1 cellular context compared by ENCODE assay signal in genomic region chr1:23215751-23216449, GRCh38.
TF ChIP-seq lines count a peak whose summit lies in the region.

No MANE protein-coding gene starts in this region.

TF ChIP-seq in SK-N-SH treated with all-trans-retinoic acid at 6 μM for 48 hours, 23 proteins besides CTCF, POLR2A, EP300 and RAD21:
- TF ChIP-seq POU6F1 (CRISPR knock-in tag; IDR thresholded peaks at IDR 0.05; ENCODE audit: borderline replicate concordance, low read depth), result no peak
- TF ChIP-seq SNAI2 (CRISPR knock-in tag; IDR thresholded peaks at IDR 0.05), result no peak
- no peak for TF ChIP-seq ZNF565 (CRISPR knock-in tag; conservative IDR thresholded peaks at IDR 0.05; ENCODE audit: low read depth)
- no peak for TF ChIP-seq TCF4 (CRISPR knock-in tag; IDR thresholded peaks at IDR 0.05; ENCODE audit: borderline replicate concordance)
- no peak for TF ChIP-seq CSDC2 (CRISPR knock-in tag; IDR thresholded peaks at IDR 0.05)
- TF ChIP-seq OSR1 (CRISPR knock-in tag; IDR thresholded peaks at IDR 0.05), result no peak
- no peak for TF ChIP-seq ZFP3 (CRISPR knock-in tag; IDR thresholded peaks at IDR 0.05)
- no peak for TF ChIP-seq ISL1 (CRISPR knock-in tag; IDR thresholded peaks at IDR 0.05)
- TF ChIP-seq ARNTL (CRISPR knock-in tag; IDR thresholded peaks at IDR 0.05; ENCODE audit: borderline replicate concordance, low read depth), result no peak
- no peak for TF ChIP-seq CSRNP3 (CRISPR knock-in tag; IDR thresholded peaks at IDR 0.05)
- no peak for TF ChIP-seq ZNF70 (CRISPR knock-in tag; IDR thresholded peaks at IDR 0.05)
- TF ChIP-seq GLIS3 (CRISPR knock-in tag; IDR thresholded peaks at IDR 0.05), result no peak
- no peak for TF ChIP-seq PATZ1 (CRISPR knock-in tag; IDR thresholded peaks at IDR 0.05; ENCODE audit: borderline replicate concordance)
- TF ChIP-seq ZC3H10 (CRISPR knock-in tag; IDR thresholded peaks at IDR 0.05), result no peak
- TF ChIP-seq TSHZ2 (CRISPR knock-in tag; IDR thresholded peaks at IDR 0.05), result no peak
- TF ChIP-seq RARB (CRISPR knock-in tag; IDR thresholded peaks at IDR 0.05), result no peak
- TF ChIP-seq TOX (CRISPR knock-in tag; IDR thresholded peaks at IDR 0.05; ENCODE audit: borderline replicate concordance), result no peak
- TF ChIP-seq CREB5 (CRISPR knock-in tag; IDR thresholded peaks at IDR 0.05; ENCODE audit: low read depth), result no peak
- no peak for TF ChIP-seq ZFP30 (CRISPR knock-in tag; IDR thresholded peaks at IDR 0.05)
- TF ChIP-seq ZNF8 (CRISPR knock-in tag; IDR thresholded peaks at IDR 0.05), result no peak
